8 cellular contexts compared by ENCODE assay signal in the genomic region with DNA sequence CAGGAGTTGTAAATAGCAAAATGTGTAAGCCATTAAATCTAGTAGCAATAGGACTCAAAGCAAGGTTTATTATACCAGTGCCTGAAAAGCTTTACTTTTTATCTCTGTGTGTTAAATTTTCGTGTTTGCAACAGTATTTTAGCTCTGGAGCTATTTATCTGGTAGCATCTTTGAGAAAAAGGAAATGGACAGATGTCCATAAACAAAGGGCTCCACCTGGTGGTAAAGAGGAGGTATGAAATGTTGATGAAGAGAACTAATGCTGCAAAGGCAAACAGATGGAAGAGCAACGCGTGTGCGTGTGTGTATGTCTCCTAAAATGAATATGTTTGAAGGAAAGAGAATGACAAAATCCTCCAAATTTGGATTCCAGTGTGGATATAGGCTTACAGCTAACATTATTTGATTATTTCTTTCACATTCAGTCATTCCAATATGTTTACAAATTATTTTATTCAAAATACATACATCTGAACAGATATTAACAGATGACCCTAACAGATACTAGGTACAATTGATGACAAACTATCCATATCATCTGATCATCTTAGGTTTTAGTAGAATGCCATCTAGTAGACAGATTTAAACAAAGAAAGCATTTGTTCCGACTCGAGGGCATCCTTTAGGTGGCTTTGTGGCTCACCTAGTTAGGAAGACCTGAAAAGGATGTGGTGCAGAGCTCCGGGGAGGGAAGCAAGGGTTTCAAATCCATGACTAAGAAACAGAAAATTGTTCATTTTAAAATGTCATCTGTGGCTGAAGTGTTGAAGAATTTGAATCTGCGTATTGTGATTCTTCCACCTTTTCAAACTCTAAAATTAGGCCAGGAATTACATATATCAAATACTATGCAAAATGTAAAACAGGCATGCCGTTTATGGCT.
DNase-seq lines count a peak whose midpoint lies in the region; ATAC-seq and TF ChIP-seq lines count a peak whose summit lies in the region.

No MANE protein-coding gene starts in this region.

- H2BK15ac ChIP-seq in mesenchymal stem cell (ENCODE audit: low read depth, poor library complexity, severe bottlenecking) = no peak overlapping the region

- H3K4me1 ChIP-seq in KMS-11 (ENCODE audit: low read depth, poor library complexity, severe bottlenecking) (peaks cover 8% of the 10 kb centered on the region), OCI-LY3 (ENCODE audit: low read length) (peaks cover 22% of the 10 kb centered on the region), mesenchymal stem cell (ENCODE audit: control insufficient read depth, insufficient read depth, low read depth, low read length) (no peaks in the 10 kb centered on the region)

- no peak overlapping the region for H4K91ac ChIP-seq in mesenchymal stem cell (ENCODE audit: low read length)

- H3K4me3 ChIP-seq in KMS-11 (IDR thresholded peaks at IDR 0.05; ENCODE audit: insufficient read depth, low read depth, low read length) (no peak overlapping the region), OCI-LY3 (ENCODE audit: low read length) (peak overlapping the region; percentile 78), mesenchymal stem cell (ENCODE audit: insufficient read depth in 1 of 2, low read depth in 1 of 2, low read length in 2 of 2) (no peak overlapping the region)

- H4K8ac ChIP-seq in mesenchymal stem cell (ENCODE audit: low read length) = no peak overlapping the region

- no peak overlapping the region for H2BK12ac ChIP-seq in mesenchymal stem cell (ENCODE audit: low read length in 2 of 2)

- H3K18ac ChIP-seq in mesenchymal stem cell (ENCODE audit: low read depth in 1 of 2, low read length in 2 of 2) = no peak overlapping the region

- H3K4me2 ChIP-seq in KMS-11 (no peak overlapping the region), OCI-LY3 (ENCODE audit: low read length) (peak overlapping the region; percentile 75), mesenchymal stem cell (ENCODE audit: low read length, poor library complexity, severe bottlenecking) (no peak overlapping the region)

- no peaks in the 10 kb centered on the region for H3K9me3 ChIP-seq in OCI-LY3 (ENCODE audit: insufficient read depth, low read length)
- H3K9me3 ChIP-seq in mesenchymal stem cell (ENCODE audit: control insufficient read depth, low read length) = no peaks in the 10 kb centered on the region

- no peak overlapping the region for H3K14ac ChIP-seq in mesenchymal stem cell (ENCODE audit: low read length in 2 of 2)

- WGBS in mesenchymal stem cell = 74% methylated on average over 6 of the region's 9 CpGs

- H3K9ac ChIP-seq in KMS-11 (no peak overlapping the region), OCI-LY3 (ENCODE audit: low read length) (peak overlapping the region; percentile 38), mesenchymal stem cell (ENCODE audit: low read length) (peak overlapping the region; percentile 39)

- H3K23ac ChIP-seq in mesenchymal stem cell (ENCODE audit: low read length in 2 of 2) = no peak overlapping the region

- H3K36me3 ChIP-seq in KMS-11 (ENCODE audit: insufficient read depth) = no peaks in the 10 kb centered on the region
- H3K36me3 ChIP-seq in OCI-LY3 (replicated peaks; ENCODE audit: low read depth, low read length) = no peaks in the 10 kb centered on the region
- H3K36me3 ChIP-seq in mesenchymal stem cell (ENCODE audit: control insufficient read depth in 1 of 2, insufficient read depth in 2 of 2, low read depth in 1 of 2, low read length in 2 of 2) = no peaks in the 10 kb centered on the region

- TF ChIP-seq CTCF in KMS-11 (conservative IDR thresholded peaks at IDR 0.05; ENCODE audit: low read depth, low read length) (peak; percentile 87), OCI-LY3 (IDR thresholded peaks at IDR 0.05; ENCODE audit: low read depth, low read length) (peak; percentile 81)

- no peaks in the 10 kb centered on the region for H3K79me2 ChIP-seq in KMS-11 (ENCODE audit: insufficient read depth, low read depth)
- no peaks in the 10 kb centered on the region for H3K79me2 ChIP-seq in OCI-LY3 (ENCODE audit: low read length)

- no peak for ATAC-seq in HG03095 (IDR thresholded peaks at IDR 0.05; ENCODE audit: unreplicated experiment)

- no peak overlapping the region for H3K4ac ChIP-seq in mesenchymal stem cell (ENCODE audit: low read depth in 1 of 2, low read length in 2 of 2)

- no peaks in the 10 kb centered on the region for H4K20me1 ChIP-seq in KMS-11 (ENCODE audit: insufficient read depth)
- no peaks in the 10 kb centered on the region for H4K20me1 ChIP-seq in OCI-LY3 (ENCODE audit: insufficient read depth, low read length)

- H2BK5ac ChIP-seq in mesenchymal stem cell (ENCODE audit: low read depth, low read length, poor library complexity, severe bottlenecking) = no peak overlapping the region

- H3K27ac ChIP-seq in KMS-11 (no peak overlapping the region), OCI-LY3 (ENCODE audit: low read length) (no peak overlapping the region), mesenchymal stem cell (ENCODE audit: low read length, poor library complexity, severe bottlenecking) (no peak overlapping the region)

- no peak overlapping the region for H2BK120ac ChIP-seq in mesenchymal stem cell (ENCODE audit: low read depth, low read length)

- H3K27me3 ChIP-seq in KMS-11 (ENCODE audit: insufficient read depth, low read depth) (no peaks in the 10 kb centered on the region), OCI-LY3 (ENCODE audit: low read depth, low read length) (peaks cover 1% of the 10 kb centered on the region; the same call in 1 of the 2 replicates), mesenchymal stem cell (ENCODE audit: control insufficient read depth in 1 of 2, insufficient read depth in 1 of 2, low read length in 2 of 2) (no peaks in the 10 kb centered on the region)

- no peaks in the 10 kb centered on the region for H3K79me1 ChIP-seq in mesenchymal stem cell (replicated peaks; ENCODE audit: low read length, poor library complexity, severe bottlenecking)

- DNase-seq in COR-L47 (lab: John Stamatoyannopoulos, UW) (peak; percentile 55), GM19238 (ENCODE audit: insufficient read length, low spot score) (peak; percentile 19), mesenchymal stem cell (peak; percentile 65), amniotic stem cell (lab: John Stamatoyannopoulos, UW) (no peak)
- DNase-seq in central memory CD4-positive, alpha-beta T cell = peak; percentile 25

- no peak overlapping the region for H2AK5ac ChIP-seq in mesenchymal stem cell (ENCODE audit: low read length, severe bottlenecking)

- H2AFZ ChIP-seq in KMS-11 (ENCODE audit: low read depth) (peak overlapping the region; percentile 15; the same call in 1 of the 2 replicates), OCI-LY3 (ENCODE audit: low read depth, low read length) (peak overlapping the region; percentile 90), mesenchymal stem cell (ENCODE audit: low read depth, low read length) (no peak overlapping the region)
